Comparison of ENCODE assay signal across 15 cellular contexts in the genomic region with DNA sequence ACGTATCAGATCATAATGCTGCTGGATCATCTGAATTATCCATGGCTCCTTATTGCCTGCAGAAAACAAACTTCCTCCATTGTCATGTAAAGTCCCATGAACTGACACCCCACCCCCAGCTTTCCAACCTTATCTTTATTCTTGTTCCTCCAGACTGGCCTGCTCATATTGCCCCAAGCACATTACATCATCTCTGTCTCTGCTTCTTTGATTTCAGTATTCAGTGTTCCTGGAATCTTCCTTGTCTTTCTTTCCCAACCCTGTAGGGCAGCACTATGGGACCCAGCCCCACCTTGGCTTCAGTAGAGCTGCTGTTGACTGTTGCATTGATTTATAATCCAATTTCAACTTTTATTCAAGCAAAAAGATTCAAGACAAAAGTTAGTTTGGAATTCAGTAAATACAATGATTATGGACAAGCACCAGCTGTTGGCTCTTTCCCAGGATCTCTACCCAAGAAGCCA.
DNase-seq lines count a peak whose midpoint lies in the region; ATAC-seq, FAIRE-seq and TF ChIP-seq lines count a peak whose summit lies in the region.
"Had no signal": no experiment of that assay in that cellular context is flagged by ENCODE, and none has a peak within 500 bp of the region (broad histone marks: within the 10 kb centered on the region; RNA-seq: fewer than 3 reads in every experiment).

No MANE protein-coding gene starts in this region.

- intact Hi-C loops in Right ventricle myocardium superior (cut with DNase I) (no loop called here), mammary epithelial cell (cut with micrococcal nuclease) (loop anchor here (5.0 kb wide), 1 partner anchor 134 kb away; no protein-coding TSS in a partner anchor)

- H3K4me1 ChIP-seq in right atrium auricular region (peaks cover 0 to 36% of the 10 kb centered on the region in 2 donors), mammary epithelial cell (ENCODE audit: insufficient read depth, low read length) (peaks cover 41% of the 10 kb centered on the region)

- in situ Hi-C loops in mammary epithelial cell (cut with MboI; ENCODE audit: low sequenced_read_pairs in 2 of 2) = loop anchor here (5.0 to 25.0 kb wide), 2 partner anchors 279 to 1064 kb away; no protein-coding TSS in a partner anchor

- ATAC-seq in Right ventricle myocardium superior (ENCODE audit: poor library complexity) (peak; percentile 53), HG02885 (IDR thresholded peaks at IDR 0.05; ENCODE audit: poor library complexity, unreplicated experiment) (no peak)
- ATAC-seq: activated CD8-positive, alpha-beta T cell treated with anti-CD3 and anti-CD28 coated beads for 36 hours had no signal

- H3K9me3 ChIP-seq in right atrium auricular region (no peaks in the 10 kb centered on the region), mammary epithelial cell (replicated peaks; ENCODE audit: insufficient read depth, low read length) (no peaks in the 10 kb centered on the region), WERI-Rb-1 (ENCODE audit: severe bottlenecking) (no peaks in the 10 kb centered on the region)
- H3K9me3 ChIP-seq: neutrophil, testis had no signal

- no peaks in the 10 kb centered on the region for H4K20me1 ChIP-seq in mammary epithelial cell (ENCODE audit: insufficient read depth, low read length)

- H3K27me3 ChIP-seq in right atrium auricular region (no peaks in the 10 kb centered on the region), mammary epithelial cell (ENCODE audit: insufficient read depth, low read length) (no peaks in the 10 kb centered on the region), WERI-Rb-1 (ENCODE audit: insufficient read depth, low read depth, severe bottlenecking) (peaks cover 47% of the 10 kb centered on the region)
- H3K27me3 ChIP-seq: neutrophil, testis had no signal

- FAIRE-seq in HTR-8/SVneo (lab: Jason Lieb, UNC) = no peak
- FAIRE-seq: D721Med had no signal

- H3K36me3 ChIP-seq in right atrium auricular region (no peaks in the 10 kb centered on the region), mammary epithelial cell (ENCODE audit: insufficient read depth, low read length) (no peaks in the 10 kb centered on the region), WERI-Rb-1 (no peaks in the 10 kb centered on the region)
- H3K36me3 ChIP-seq: neutrophil had no signal

- H3K4me2 ChIP-seq in mammary epithelial cell (ENCODE audit: insufficient read depth, low read depth, low read length) = peak overlapping the region; percentile 5

- dilution Hi-C loops in mammary epithelial cell (cut with HindIII; ENCODE audit: low sequenced_read_pairs) = no loop called here

- no TSS peak for BruUV-seq in mammary epithelial cell (replicated peaks; lab: Mats Ljungman, UMichigan)

- no peak for DNase-seq in Right ventricle myocardium superior
- DNase-seq in right atrium auricular region (ENCODE audit: low spot score) = no peak
- DNase-seq in mammary epithelial cell = peak; percentile 35
- peak; percentile 29 for DNase-seq in kidney tubule cell (ENCODE audit: low spot score)
- DNase-seq in HTR-8/SVneo (ENCODE audit: insufficient read length, low spot score) = no peak
- no peak for DNase-seq in NCI-H187 treated with DMSO at 0.1 percent for 48 hours (lab: John Stamatoyannopoulos, UW)
- no peak for DNase-seq in WERI-Rb-1
- DNase-seq: activated CD8-positive, alpha-beta T cell treated with anti-CD3 and anti-CD28 coated beads for 36 hours; hippocampal formation; stimulated activated CD4-positive, alpha-beta T cell treated with anti-CD3 and anti-CD28 coated beads, Interleukin-15, amount 100 ng/mL, for 24 hours; T1000; testis had no signal

- WGBS in mammary epithelial cell (ENCODE audit: low coverage, missing lambda C conversion rate) = 82% methylated on average over 1 of the region's 1 CpG

- H3K27ac ChIP-seq in right atrium auricular region = no peak overlapping the region
- no peak overlapping the region for H3K27ac ChIP-seq in mammary epithelial cell (ENCODE audit: insufficient read depth, low read depth, low read length)
- H3K27ac ChIP-seq in WERI-Rb-1 = no peak overlapping the region
- H3K27ac ChIP-seq: neutrophil, testis had no signal

- H2AFZ ChIP-seq in mammary epithelial cell (ENCODE audit: low read depth, low read length) = no peak overlapping the region

- CTCF ChIA-PET in mammary epithelial cell (lab: Charles Lee; ENCODE audit: low non-redundant PET) = no interaction called here

- TF ChIP-seq CTCF in right atrium auricular region (IDR thresholded peaks at IDR 0.05) (no peak), mammary epithelial cell (conservative IDR thresholded peaks at IDR 0.05 in 1 of 2, IDR thresholded peaks at IDR 0.05 in 1 of 2; ENCODE audit: extremely low read depth in 1 of 2, insufficient read depth in 1 of 2, low read depth in 1 of 2, low read length in 2 of 2) (no peak), WERI-Rb-1 (IDR thresholded peaks at IDR 0.05; ENCODE audit: low read depth, low read length) (no peak)

- no peak overlapping the region for H3K9ac ChIP-seq in mammary epithelial cell (ENCODE audit: insufficient read depth, low read length)

- H3K4me3 ChIP-seq in right atrium auricular region (no peak overlapping the region), mammary epithelial cell (replicated peaks in 1 of 3; ENCODE audit: insufficient read depth in 1 of 3, low read depth in 2 of 3, low read length in 3 of 3) (no peak overlapping the region), WERI-Rb-1 (ENCODE audit: low read depth, low read length) (no peak overlapping the region)
- H3K4me3 ChIP-seq: testis had no signal

- H3K79me2 ChIP-seq in mammary epithelial cell (ENCODE audit: insufficient read depth, low read length) = no peaks in the 10 kb centered on the region

Comparison
In these comparisons a context has a peak if more than half of its experiments do, and no peak if none do; other contexts are left out.
1. DNase-seq: peak in mammary epithelial cell (single experiment) and kidney tubule cell (single experiment); none in Right ventricle myocardium superior (single experiment), right atrium auricular region (single experiment), HTR-8/SVneo (single experiment), NCI-H187 treated with DMSO at 0.1 percent for 48 hours (single experiment) and WERI-Rb-1 (single experiment).